Comparison of ENCODE assay signal across 15 cellular contexts in the genomic region with DNA sequence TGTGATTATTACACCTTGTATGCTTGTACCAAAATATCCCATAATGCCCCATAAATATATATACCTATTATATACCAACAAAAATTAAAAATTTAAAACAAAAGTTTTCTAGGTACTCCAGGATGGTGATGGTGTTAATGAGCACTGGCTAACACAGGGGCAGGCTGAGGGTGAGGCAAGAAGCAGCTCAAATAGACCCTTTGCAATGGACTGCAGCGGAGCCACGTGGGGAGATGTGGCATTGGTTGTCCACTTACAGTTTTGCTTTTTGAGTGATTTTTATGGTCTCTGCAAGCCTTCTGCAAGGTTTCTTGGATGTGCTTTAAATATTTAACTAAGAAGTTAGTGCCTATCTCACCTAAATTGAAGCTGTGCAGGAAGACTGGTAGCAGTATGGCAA.
"Had no signal": no experiment of that assay in that cellular context is flagged by ENCODE, and none has a peak within 500 bp of the region (broad histone marks: within the 10 kb centered on the region; RNA-seq: fewer than 3 reads in every experiment).

No MANE protein-coding gene starts in this region.

- H3K79me2 ChIP-seq: parathyroid adenoma had no signal

- H3K27ac ChIP-seq: gastroesophageal sphincter, heart left ventricle, parathyroid adenoma, sigmoid colon, stomach had no signal

- ATAC-seq: esophagus mucosa; gastroesophageal sphincter; heart left ventricle; left lobe of liver; stimulated activated effector memory CD8-positive, alpha-beta T cell treated with anti-CD3 and anti-CD28 coated beads, Interleukin-12 subunit alpha, Interleukin-12 subunit beta, amount 100 ng/mL, for 72 hours had no signal

- H3K4me1 ChIP-seq: gastroesophageal sphincter, parathyroid adenoma had no signal

- H2AFZ ChIP-seq: parathyroid adenoma had no signal

- H3K27me3 ChIP-seq: sigmoid colon had no signal

- H3K36me3 ChIP-seq: gastroesophageal sphincter, heart left ventricle, sigmoid colon, stomach had no signal

- DNase-seq: activated CD4-positive, alpha-beta T cell treated with anti-CD3 and anti-CD28 coated beads, Interleukin-2, amount 50 U/mL, for 4 hours; activated gamma-delta T cell treated with Interleukin-2 at 50 U/mL for 16 hours; effector CD8-positive, alpha-beta T cell; heart left ventricle; kidney; midbrain; sigmoid colon; stimulated activated CD4-positive, alpha-beta T cell treated with anti-CD3 and anti-CD28 coated beads, Interleukin-4, amount 100 ng/mL, for 24 hours; stomach had no signal

- H3K9ac ChIP-seq: parathyroid adenoma had no signal

- FAIRE-seq: kidney had no signal

- H3K9me3 ChIP-seq: gastroesophageal sphincter, heart left ventricle, sigmoid colon, stomach had no signal

- H3K4me3 ChIP-seq: gastroesophageal sphincter, heart left ventricle, lung, sigmoid colon, stomach had no signal
